Comparison of ENCODE assay signal across 8 cellular contexts in genomic region chr19:21698215-21698614, GRCh38.
DNase-seq lines count a peak whose midpoint lies in the region; ATAC-seq and TF ChIP-seq lines count a peak whose summit lies in the region.

No MANE protein-coding gene starts in this region.

- intact Hi-C loops in activated CD4-positive, alpha-beta T cell treated with anti-CD3 and anti-CD28 coated beads, Interleukin-2, amount 10 ng/mL, durations not matched to agents 24 days and 14 days (cut with micrococcal nuclease), result no loop called here
- intact Hi-C loops in left ventricle myocardium superior (cut with micrococcal nuclease) (loop anchor here (10.0 kb wide), 1 partner anchor 213 kb away; no protein-coding TSS in a partner anchor), testis (cut with DNase I; ENCODE audit: low total_unique reads) (no loop called here)

- no peak for TF ChIP-seq POLR2A in testis (IDR thresholded peaks at IDR 0.05)

- H3K9me3 ChIP-seq in T-helper 17 cell (ENCODE audit: control insufficient read depth, low read length, poor library complexity, severe bottlenecking), result peaks cover 2% of the 10 kb centered on the region
- H3K9me3 ChIP-seq in testis, result no peaks in the 10 kb centered on the region

- no peaks in the 10 kb centered on the region for H3K27me3 Mint-ChIP-seq in activated CD4-positive, alpha-beta T cell treated with anti-CD3 and anti-CD28 coated beads, Interleukin-2, amount 10 ng/mL, durations not matched to agents 24 days and 14 days
- peaks cover 18% of the 10 kb centered on the region for H3K27me3 Mint-ChIP-seq in T-helper 17 cell

- H3K36me3 Mint-ChIP-seq in activated CD4-positive, alpha-beta T cell treated with anti-CD3 and anti-CD28 coated beads, Interleukin-2, amount 10 ng/mL, durations not matched to agents 24 days and 14 days (ENCODE audit: low read depth), result no peaks in the 10 kb centered on the region
- no peaks in the 10 kb centered on the region for H3K36me3 Mint-ChIP-seq in T-helper 17 cell (ENCODE audit: low read depth)

- ATAC-seq in T-helper 17 cell (peak; percentile 44), left ventricle myocardium superior (peak; percentile 61), GM21723 (IDR thresholded peaks at IDR 0.05; ENCODE audit: unreplicated experiment) (no peak), GM21619 (IDR thresholded peaks at IDR 0.05; ENCODE audit: unreplicated experiment) (no peak), GM21390 (IDR thresholded peaks at IDR 0.05; ENCODE audit: unreplicated experiment) (no peak)

- DNase-seq in activated CD4-positive, alpha-beta T cell treated with anti-CD3 and anti-CD28 coated beads, Interleukin-2, amount 10 ng/mL, durations not matched to agents 24 days and 14 days, result peak; percentile 57
- no peak for DNase-seq in activated CD4-positive, alpha-beta T cell treated with anti-CD3 and anti-CD28 coated beads for 1 hour
- DNase-seq in T-helper 17 cell, result no peak
- no peak for DNase-seq in left ventricle myocardium superior
- DNase-seq in testis, result no peak

- TF ChIP-seq CTCF in testis (IDR thresholded peaks at IDR 0.05), result peak; percentile 50 to 62 (median 51)

- no peak overlapping the region for H3K27ac Mint-ChIP-seq in activated CD4-positive, alpha-beta T cell treated with anti-CD3 and anti-CD28 coated beads, Interleukin-2, amount 10 ng/mL, durations not matched to agents 24 days and 14 days
- no peak overlapping the region for H3K27ac Mint-ChIP-seq in T-helper 17 cell

- H3K9me3 Mint-ChIP-seq in activated CD4-positive, alpha-beta T cell treated with anti-CD3 and anti-CD28 coated beads, Interleukin-2, amount 10 ng/mL, durations not matched to agents 24 days and 14 days, result peaks cover 3% of the 10 kb centered on the region

- H3K27ac ChIP-seq in testis, result no peak overlapping the region

- H3K4me1 Mint-ChIP-seq in activated CD4-positive, alpha-beta T cell treated with anti-CD3 and anti-CD28 coated beads, Interleukin-2, amount 10 ng/mL, durations not matched to agents 24 days and 14 days, result no peaks in the 10 kb centered on the region
- no peaks in the 10 kb centered on the region for H3K4me1 Mint-ChIP-seq in T-helper 17 cell

- H3K27me3 ChIP-seq in testis, result no peaks in the 10 kb centered on the region

- WGBS in testis, 2 donors, result 22 to 37% methylated on average over 4 of the region's 4 CpGs

- no peaks in the 10 kb centered on the region for H3K4me1 ChIP-seq in testis

- no peak overlapping the region for H3K4me3 ChIP-seq in testis

- H3K4me3 Mint-ChIP-seq in activated CD4-positive, alpha-beta T cell treated with anti-CD3 and anti-CD28 coated beads, Interleukin-2, amount 10 ng/mL, durations not matched to agents 24 days and 14 days, result no peak overlapping the region
- H3K4me3 Mint-ChIP-seq in T-helper 17 cell, result no peak overlapping the region

- H3K36me3 ChIP-seq in testis (ENCODE audit: low read depth, missing control alignments), result no peaks in the 10 kb centered on the region

Comparison
In these comparisons a context has a peak if more than half of its experiments do, and no peak if none do; other contexts are left out.
1. ATAC-seq: peak in T-helper 17 cell (single experiment) and left ventricle myocardium superior (single experiment); none in GM21723 (single experiment), GM21619 (single experiment) and GM21390 (single experiment).